In genomic region chrX:39337461-39337860, GRCh38 we compare ENCODE assay signal across 10 cellular contexts.
DNase-seq lines count a peak whose midpoint lies in the region; TF ChIP-seq lines count a peak whose summit lies in the region.
"Had no signal": no experiment of that assay in that cellular context is flagged by ENCODE, and none has a peak within 500 bp of the region (broad histone marks: within the 10 kb centered on the region; RNA-seq: fewer than 3 reads in every experiment).

No MANE protein-coding gene starts in this region.

- no peak for DNase-seq in T-helper 2 cell treated with Interferon-gamma antibody and Interleukin-4, amounts not matched to agents 5 μg/mL and 100 μg/mL, for 36 hours (ENCODE audit: low spot score)
- DNase-seq in T-helper 2 cell (no peak), NCI-H2171 treated with DMSO at 0.1 percent for 48 hours (lab: John Stamatoyannopoulos, UW) (peak; percentile 74), stomach (no peak), progenitor cell of endocrine pancreas (ENCODE audit: low spot score, unreplicated experiment) (no peak), CD14-positive monocyte (ENCODE audit: low spot score) (no peak), HEK293T (ENCODE audit: extremely low spot score) (no peak)
- DNase-seq: activated T-cell treated with anti-CD3 and anti-CD28 coated beads for 4 hours, natural killer cell had no signal

- no peak overlapping the region for H3K4me3 ChIP-seq in stomach

- no peak for TF ChIP-seq POLR2A in stomach (IDR thresholded peaks at IDR 0.05)

- WGBS in stomach, 5 donors = 44 to 79% (median 66%) methylated on average over 5 to 6 of the region's 6 CpGs

- TF ChIP-seq CTCF in brain (conservative IDR thresholded peaks at IDR 0.05) (no peak), stomach (IDR thresholded peaks at IDR 0.05) (no peak), progenitor cell of endocrine pancreas (IDR thresholded peaks at IDR 0.05; ENCODE audit: unreplicated experiment) (no peak), CD14-positive monocyte (IDR thresholded peaks at IDR 0.05) (no peak)

- H3K27ac ChIP-seq in stomach = peak overlapping the region in 3 of 5 donors; percentile 59 to 72 (median 68)

- CTCF ChIA-PET in HEK293T (lab: Yijun Ruan, JAX) = no interaction called here

- peaks cover 36% of the 10 kb centered on the region for H3K4me1 Mint-ChIP-seq in T-helper 2 cell treated with Interferon-gamma antibody and Interleukin-4, amounts not matched to agents 5 μg/mL and 100 μg/mL, for 36 hours (ENCODE audit: low read depth)
- H3K4me1 Mint-ChIP-seq in brain (peaks cover 12% of the 10 kb centered on the region), progenitor cell of endocrine pancreas (ENCODE audit: low read depth) (peaks cover 9% of the 10 kb centered on the region), CD14-positive monocyte (peaks cover 14% of the 10 kb centered on the region)

- peaks cover 0 to 27% (median 15%) of the 10 kb centered on the region in 4 donors for H3K4me1 ChIP-seq in stomach

- peaks cover 4% of the 10 kb centered on the region for H3K36me3 Mint-ChIP-seq in T-helper 2 cell treated with Interferon-gamma antibody and Interleukin-4, amounts not matched to agents 5 μg/mL and 100 μg/mL, for 36 hours (ENCODE audit: low read depth)
- H3K36me3 Mint-ChIP-seq in brain = no peaks in the 10 kb centered on the region
- no peaks in the 10 kb centered on the region for H3K36me3 Mint-ChIP-seq in progenitor cell of endocrine pancreas (ENCODE audit: insufficient read depth)
- no peaks in the 10 kb centered on the region for H3K36me3 Mint-ChIP-seq in CD14-positive monocyte
- H3K36me3 Mint-ChIP-seq: natural killer cell had no signal

- H3K9me3 Mint-ChIP-seq in T-helper 2 cell treated with Interferon-gamma antibody and Interleukin-4, amounts not matched to agents 5 μg/mL and 100 μg/mL, for 36 hours = peaks cover 4% of the 10 kb centered on the region
- H3K9me3 Mint-ChIP-seq in brain (peaks cover 0 to 3% (median 0%) of the 10 kb centered on the region in 5 experiments), progenitor cell of endocrine pancreas (ENCODE audit: low read depth) (peaks cover 33% of the 10 kb centered on the region), CD14-positive monocyte (peaks cover 0 to 2% (median 0%) of the 10 kb centered on the region in 7 donors)

- no peak for TF ChIP-seq EP300 in stomach (IDR thresholded peaks at IDR 0.05)

- no peaks in the 10 kb centered on the region for H3K36me3 ChIP-seq in stomach

- H3K4me3 Mint-ChIP-seq in T-helper 2 cell treated with Interferon-gamma antibody and Interleukin-4, amounts not matched to agents 5 μg/mL and 100 μg/mL, for 36 hours = peak overlapping the region; percentile 47
- H3K4me3 Mint-ChIP-seq in brain = no peak overlapping the region
- H3K4me3 Mint-ChIP-seq in progenitor cell of endocrine pancreas (ENCODE audit: low read depth) = no peak overlapping the region
- no peak overlapping the region for H3K4me3 Mint-ChIP-seq in CD14-positive monocyte
- H3K4me3 Mint-ChIP-seq: natural killer cell had no signal

- H3K9me3 ChIP-seq in stomach = no peaks in the 10 kb centered on the region

- intact Hi-C loops in stomach (cut with DNase I; ENCODE audit: low total_unique reads) (no loop called here), CD14-positive monocyte (cut with micrococcal nuclease) (no loop called here)

- H3K27me3 Mint-ChIP-seq in T-helper 2 cell treated with Interferon-gamma antibody and Interleukin-4, amounts not matched to agents 5 μg/mL and 100 μg/mL, for 36 hours (ENCODE audit: low read depth) = no peaks in the 10 kb centered on the region
- H3K27me3 Mint-ChIP-seq in brain (peaks cover 2% of the 10 kb centered on the region), progenitor cell of endocrine pancreas (no peaks in the 10 kb centered on the region), CD14-positive monocyte (ENCODE audit: low read depth in 3 of 3) (peaks cover 0 to 10% (median 0%) of the 10 kb centered on the region in 3 donors)

- H3K27ac Mint-ChIP-seq in T-helper 2 cell treated with Interferon-gamma antibody and Interleukin-4, amounts not matched to agents 5 μg/mL and 100 μg/mL, for 36 hours = peak overlapping the region; percentile 88
- H3K27ac Mint-ChIP-seq in brain = peak overlapping the region; percentile 48 to 87 (median 76)
- no peak overlapping the region for H3K27ac Mint-ChIP-seq in progenitor cell of endocrine pancreas
- no peak overlapping the region for H3K27ac Mint-ChIP-seq in CD14-positive monocyte

- POLR2A ChIA-PET in HEK293T (lab: Yijun Ruan, JAX) = no interaction called here

- H3K27me3 ChIP-seq in stomach = peaks cover 0 to 3% (median 0%) of the 10 kb centered on the region in 3 donors

TF ChIP-seq in HEK293T, 16 proteins besides CTCF, POLR2A, EP300 and RAD21:
- TF ChIP-seq FOXK2 (IDR thresholded peaks at IDR 0.05) = no peak
- no peak for TF ChIP-seq PKNOX1 (IDR thresholded peaks at IDR 0.05)
- no peak for TF ChIP-seq ZNF384 (IDR thresholded peaks at IDR 0.05)
- TF ChIP-seq FOXA1 (IDR thresholded peaks at IDR 0.05) = no peak
- no peak for TF ChIP-seq HDGF (IDR thresholded peaks at IDR 0.05; ENCODE audit: borderline replicate concordance)
- TF ChIP-seq ARNT (IDR thresholded peaks at IDR 0.05) = no peak
- no peak for TF ChIP-seq SP1 (IDR thresholded peaks at IDR 0.05)
- TF ChIP-seq CTBP1 (IDR thresholded peaks at IDR 0.05; ENCODE audit: borderline replicate concordance) = no peak
- TF ChIP-seq TARDBP (IDR thresholded peaks at IDR 0.05) = no peak
- no peak for TF ChIP-seq SUZ12 (IDR thresholded peaks at IDR 0.05)
- TF ChIP-seq FOXM1 (IDR thresholded peaks at IDR 0.05; ENCODE audit: borderline replicate concordance) = no peak
- no peak for TF ChIP-seq ELF4 (IDR thresholded peaks at IDR 0.05)
- TF ChIP-seq BHLHE40 (IDR thresholded peaks at IDR 0.05; ENCODE audit: borderline replicate concordance) = no peak

Comparison
In these comparisons a context has a peak if more than half of its experiments do, and no peak if none do; other contexts are left out.
1. H3K27ac Mint-ChIP-seq: peak in T-helper 2 cell treated with Interferon-gamma antibody and Interleukin-4, amounts not matched to agents 5 μg/mL and 100 μg/mL, for 36 hours (single experiment) and brain (5 of 5); none in progenitor cell of endocrine pancreas (single experiment) and CD14-positive monocyte (0 of 7).